Comparison of ENCODE assay signal across 9 cellular contexts in the genomic region with DNA sequence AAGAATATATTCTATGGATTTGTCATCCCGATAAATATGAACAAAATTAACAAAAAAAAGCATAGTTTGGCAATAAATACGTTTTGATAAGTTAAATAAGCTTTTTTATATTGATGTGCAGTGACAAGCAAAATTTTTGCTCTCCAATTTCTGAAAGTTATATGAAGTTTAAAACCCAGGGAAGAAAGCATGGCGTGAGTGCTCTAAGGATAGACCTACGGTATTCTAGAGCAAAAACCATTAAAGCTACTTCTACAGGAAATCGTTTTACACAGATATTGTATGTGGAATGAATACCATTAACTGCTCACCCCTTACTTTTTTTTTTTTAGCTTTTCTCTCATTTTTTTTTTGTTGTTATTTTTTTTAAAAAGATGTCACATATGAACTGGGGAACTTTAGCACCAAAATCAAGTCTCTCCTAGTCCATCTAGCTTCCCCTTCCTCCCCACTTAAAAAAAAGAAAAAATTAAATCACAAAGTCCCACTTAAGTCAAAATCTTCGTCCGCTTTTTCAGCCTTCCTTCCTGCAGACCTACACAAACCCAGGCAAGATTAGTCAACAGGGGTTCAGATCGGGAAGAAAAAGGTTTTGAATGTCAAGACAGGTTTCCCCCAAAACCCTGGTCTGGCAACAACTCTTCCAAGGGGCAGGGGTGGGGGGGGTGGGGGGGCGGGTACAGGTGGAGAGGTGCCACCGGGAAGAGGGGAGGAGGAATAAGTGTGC. TPM values are rescaled to one million over a fixed set of nuclear protein-coding genes. Genes with fewer than 3 reads are reported as not detected.
DNase-seq lines count a peak whose midpoint lies in the region; ATAC-seq and TF ChIP-seq lines count a peak whose summit lies in the region.
"Had no signal": no experiment of that assay in that cellular context is flagged by ENCODE, and none has a peak within 500 bp of the region (broad histone marks: within the 10 kb centered on the region; RNA-seq: fewer than 3 reads in every experiment).

No MANE protein-coding gene starts in this region.

- DNase-seq in activated CD4-positive, alpha-beta T cell treated with anti-CD3 and anti-CD28 coated beads for 36 hours = no peak
- no peak for DNase-seq in activated CD4-positive, alpha-beta T cell treated with anti-CD3 and anti-CD28 coated beads, Interleukin-2, amount 50 U/mL, for 48 hours
- DNase-seq in ascending aorta (ENCODE audit: low spot score in 2 of 2) = no peak
- DNase-seq in right lobe of liver = no peak
- no peak for DNase-seq in testis
- DNase-seq in NK-92 (lab: John Stamatoyannopoulos, UW; ENCODE audit: unreplicated experiment) = no peak
- no peak for DNase-seq in LoVo (ENCODE audit: low spot score)

- peaks cover 60% of the 10 kb centered on the region for H3K36me3 Mint-ChIP-seq in activated CD4-positive, alpha-beta T cell treated with anti-CD3 and anti-CD28 coated beads for 36 hours (ENCODE audit: low read depth)

- peaks cover 0 to 25% of the 10 kb centered on the region in 2 donors for H3K4me1 ChIP-seq in ascending aorta
- H3K4me1 ChIP-seq in right lobe of liver = peaks cover 0 to 38% (median 5%) of the 10 kb centered on the region in 4 donors
- H3K4me1 ChIP-seq in testis = peaks cover 23% of the 10 kb centered on the region

- WGBS in right lobe of liver (ENCODE audit: insufficient coverage, low coverage, low lambda C conversion rate, missing lambda C conversion rate) = 19% methylated on average over 9 of the region's 10 CpGs
- 22 to 24% methylated on average over 10 of the region's 10 CpGs for WGBS in testis, 2 donors

- H3K36me3 ChIP-seq in ascending aorta (peaks cover 11 to 29% of the 10 kb centered on the region in 2 donors), right lobe of liver (peaks cover 0 to 53% (median 22%) of the 10 kb centered on the region in 4 donors), testis (ENCODE audit: low read depth, missing control alignments) (no peaks in the 10 kb centered on the region)

- peak overlapping the region; percentile 100 for H3K27ac ChIP-seq in ascending aorta
- H3K27ac ChIP-seq in right lobe of liver = peak overlapping the region; percentile 97 to 100 (median 100)
- peak overlapping the region; percentile 99 to 100 for H3K27ac ChIP-seq in testis
- H3K27ac ChIP-seq: C4-2B had no signal

- TF ChIP-seq CTCF in ascending aorta (IDR thresholded peaks at IDR 0.05) (no peak), right lobe of liver (IDR thresholded peaks at IDR 0.05) (no peak), testis (IDR thresholded peaks at IDR 0.05) (no peak)

- H3K27me3 Mint-ChIP-seq in activated CD4-positive, alpha-beta T cell treated with anti-CD3 and anti-CD28 coated beads for 36 hours = no peaks in the 10 kb centered on the region

- peaks cover 55% of the 10 kb centered on the region for H3K4me1 Mint-ChIP-seq in activated CD4-positive, alpha-beta T cell treated with anti-CD3 and anti-CD28 coated beads for 36 hours

- H3K9me3 Mint-ChIP-seq in activated CD4-positive, alpha-beta T cell treated with anti-CD3 and anti-CD28 coated beads for 36 hours (ENCODE audit: low read depth) = peaks cover 2% of the 10 kb centered on the region

- H3K4me3 Mint-ChIP-seq in activated CD4-positive, alpha-beta T cell treated with anti-CD3 and anti-CD28 coated beads for 36 hours = peak overlapping the region; percentile 90

- intact Hi-C loops in activated CD4-positive, alpha-beta T cell treated with anti-CD3 and anti-CD28 coated beads for 36 hours (cut with DNase I, micrococcal nuclease) = loop anchor here (1.0 to 5.0 kb wide), 10 partner anchors 28 to 540 kb away; no protein-coding TSS in a partner anchor
- intact Hi-C loops in ascending aorta (cut with DNase I) = loop anchor here (2.0 to 5.0 kb wide), 4 partner anchors 106 to 540 kb away; no protein-coding TSS in a partner anchor
- intact Hi-C loops in right lobe of liver (cut with DNase I) = no loop called here
- intact Hi-C loops in testis (cut with DNase I; ENCODE audit: low total_unique reads) = loop anchor here (5.0 kb wide), 1 partner anchor 541 kb away; no protein-coding TSS in a partner anchor

- H3K27ac Mint-ChIP-seq in activated CD4-positive, alpha-beta T cell treated with anti-CD3 and anti-CD28 coated beads for 36 hours = peak overlapping the region; percentile 100

- H3K4me3 ChIP-seq in ascending aorta (peak overlapping the region; percentile 77 to 92), right lobe of liver (peak overlapping the region; percentile 90 to 95 (median 93)), testis (peak overlapping the region; percentile 81 to 92)

- POLR2A ChIA-PET in activated CD4-positive, alpha-beta T cell treated with anti-CD3 and anti-CD28 coated beads for 36 hours (lab: Charles Lee) = interaction anchor here (0.6 to 3.6 kb wide), 4 partner anchors 8 to 119 kb away, joined by 3 to 39 read pairs (median 4); no protein-coding TSS in a partner anchor

- ATAC-seq in activated CD4-positive, alpha-beta T cell treated with anti-CD3 and anti-CD28 coated beads for 36 hours = no peak
- ATAC-seq in right lobe of liver = no peak
- ATAC-seq in HG03460 (IDR thresholded peaks at IDR 0.05; ENCODE audit: unreplicated experiment) = no peak

- H3K27me3 ChIP-seq in ascending aorta (no peaks in the 10 kb centered on the region), right lobe of liver (no peaks in the 10 kb centered on the region), testis (no peaks in the 10 kb centered on the region)

- CTCF ChIA-PET in activated CD4-positive, alpha-beta T cell treated with anti-CD3 and anti-CD28 coated beads for 36 hours (lab: Charles Lee) = interaction anchor here (0.6 to 7.5 kb wide), 21 partner anchors 8 to 546 kb away, joined by 3 to 61 read pairs (median 6); no protein-coding TSS in a partner anchor

- no peaks in the 10 kb centered on the region for H3K9me3 ChIP-seq in ascending aorta
- no peaks in the 10 kb centered on the region for H3K9me3 ChIP-seq in right lobe of liver
- no peaks in the 10 kb centered on the region for H3K9me3 ChIP-seq in testis

- no peak for TF ChIP-seq POLR2A in right lobe of liver (IDR thresholded peaks at IDR 0.05)
- TF ChIP-seq POLR2A in testis (IDR thresholded peaks at IDR 0.05) = no peak

RNA-seq across cellular contexts. Expression of a gene that starts 4.4 kb away (rescaled TPM):
- 10 to 100 TPM; 72.1 to 96.9 TPM for total RNA-seq in activated CD4-positive, alpha-beta T cell treated with anti-CD3 and anti-CD28 coated beads for 36 hours
- total RNA-seq in ascending aorta (772 TPM), right lobe of liver (100 to 1,000 TPM; 109 to 298 (median 218) TPM), testis (100 to 1,000 TPM; 176 to 301 TPM)
- polyA plus RNA-seq in testis (ENCODE audit: insufficient read depth, low read depth, low replicate concordance) = 120 TPM

Comparison
In these comparisons a context has a peak if more than half of its experiments do, and no peak if none do; other contexts are left out.
1. intact Hi-C loops: an anchor here in activated CD4-positive, alpha-beta T cell treated with anti-CD3 and anti-CD28 coated beads for 36 hours (1.0 to 5.0 kb wide), ascending aorta (2.0 to 5.0 kb wide) and testis (5.0 kb wide); none called in right lobe of liver.